Comparison of ENCODE assay signal across 11 cellular contexts in genomic region chr7:155084021-155084420, GRCh38. TPM values are rescaled to one million over a fixed set of nuclear protein-coding genes. Genes with fewer than 3 reads are reported as not detected.
"Had no signal": no experiment of that assay in that cellular context is flagged by ENCODE, and none has a peak within 500 bp of the region (broad histone marks: within the 10 kb centered on the region; RNA-seq: fewer than 3 reads in every experiment).

No MANE protein-coding gene starts in this region.

- H3K27ac Mint-ChIP-seq: GM23338, HFFc6, IgD-negative memory B cell had no signal

- H3K36me3 Mint-ChIP-seq: IgD-negative memory B cell had no signal

- DNase-seq: H7, HFFc6, KBM-7 had no signal

- H3K4me1 Mint-ChIP-seq: IgD-negative memory B cell had no signal

- H3K36me3 ChIP-seq: HAP-1 had no signal

- H3K4me3 Mint-ChIP-seq: GM23338, HFFc6 had no signal

- ATAC-seq: GM23338, HCT116, HepG2 had no signal

- H3K9me3 Mint-ChIP-seq: HFFc6 had no signal

- H3K9me3 ChIP-seq: HAP-1 had no signal

- H3K27ac ChIP-seq: HL-60 had no signal

RNA-seq across cellular contexts. Expression of gene HTR5A, which starts 13.9 kb away (rescaled TPM):
- total RNA-seq: GM23338, H1, H7, HepG2, HFFc6, HT1080 had no signal
